1 cellular context compared by ENCODE assay signal in genomic region chr1:175237389-175237788, GRCh38.
TF ChIP-seq lines count a peak whose summit lies in the region.

No MANE protein-coding gene starts in this region.

TF ChIP-seq in GM23338, 12 proteins besides CTCF, POLR2A, EP300 and RAD21 (continued from another document):
- TF ChIP-seq REST (IDR thresholded peaks at IDR 0.05; ENCODE audit: unreplicated experiment) (no peak), CREB1 (CRISPR knock-in tag; IDR thresholded peaks at IDR 0.05; ENCODE audit: low read depth) (no peak), POLR2AphosphoS5 (IDR thresholded peaks at IDR 0.05; ENCODE audit: low read depth) (no peak), JUNB (IDR thresholded peaks at IDR 0.05; ENCODE audit: unreplicated experiment) (no peak), STAT1 (IDR thresholded peaks at IDR 0.05; ENCODE audit: unreplicated experiment) (no peak), NANOG (IDR thresholded peaks at IDR 0.05; ENCODE audit: borderline replicate concordance) (no peak), ZNF114 (CRISPR knock-in tag; IDR thresholded peaks at IDR 0.05) (no peak)
